ENCODE assay signal across 1 cellular context in genomic region chr12:104488383-104488782, GRCh38.
TF ChIP-seq lines count a peak whose summit lies in the region.

No MANE protein-coding gene starts in this region.

TF ChIP-seq in K562, 482 proteins besides CTCF, POLR2A, EP300 and RAD21 (continued from another document):
- TF ChIP-seq THRAP3 (IDR thresholded peaks at IDR 0.05; ENCODE audit: borderline replicate concordance) (0 out of 2 replicates have a peak, but pooled peaks have one; percentile 57), SAFB2 (IDR thresholded peaks at IDR 0.05; ENCODE audit: borderline replicate concordance, low read depth, low read length, severe bottlenecking) (no peak), MEF2D (tag; conservative IDR thresholded peaks at IDR 0.05; ENCODE audit: low read depth) (0 out of 2 replicates have a peak, but pooled peaks have one; percentile 32), PHF20 (IDR thresholded peaks at IDR 0.05; ENCODE audit: partially characterized antibody) (peak; percentile 92), HDAC1 (IDR thresholded peaks at IDR 0.05) (peak in 1 of 2 experiments; percentile 67; a peak in 1 of 4 replicates)
- TF ChIP-seq, protein P1, sequence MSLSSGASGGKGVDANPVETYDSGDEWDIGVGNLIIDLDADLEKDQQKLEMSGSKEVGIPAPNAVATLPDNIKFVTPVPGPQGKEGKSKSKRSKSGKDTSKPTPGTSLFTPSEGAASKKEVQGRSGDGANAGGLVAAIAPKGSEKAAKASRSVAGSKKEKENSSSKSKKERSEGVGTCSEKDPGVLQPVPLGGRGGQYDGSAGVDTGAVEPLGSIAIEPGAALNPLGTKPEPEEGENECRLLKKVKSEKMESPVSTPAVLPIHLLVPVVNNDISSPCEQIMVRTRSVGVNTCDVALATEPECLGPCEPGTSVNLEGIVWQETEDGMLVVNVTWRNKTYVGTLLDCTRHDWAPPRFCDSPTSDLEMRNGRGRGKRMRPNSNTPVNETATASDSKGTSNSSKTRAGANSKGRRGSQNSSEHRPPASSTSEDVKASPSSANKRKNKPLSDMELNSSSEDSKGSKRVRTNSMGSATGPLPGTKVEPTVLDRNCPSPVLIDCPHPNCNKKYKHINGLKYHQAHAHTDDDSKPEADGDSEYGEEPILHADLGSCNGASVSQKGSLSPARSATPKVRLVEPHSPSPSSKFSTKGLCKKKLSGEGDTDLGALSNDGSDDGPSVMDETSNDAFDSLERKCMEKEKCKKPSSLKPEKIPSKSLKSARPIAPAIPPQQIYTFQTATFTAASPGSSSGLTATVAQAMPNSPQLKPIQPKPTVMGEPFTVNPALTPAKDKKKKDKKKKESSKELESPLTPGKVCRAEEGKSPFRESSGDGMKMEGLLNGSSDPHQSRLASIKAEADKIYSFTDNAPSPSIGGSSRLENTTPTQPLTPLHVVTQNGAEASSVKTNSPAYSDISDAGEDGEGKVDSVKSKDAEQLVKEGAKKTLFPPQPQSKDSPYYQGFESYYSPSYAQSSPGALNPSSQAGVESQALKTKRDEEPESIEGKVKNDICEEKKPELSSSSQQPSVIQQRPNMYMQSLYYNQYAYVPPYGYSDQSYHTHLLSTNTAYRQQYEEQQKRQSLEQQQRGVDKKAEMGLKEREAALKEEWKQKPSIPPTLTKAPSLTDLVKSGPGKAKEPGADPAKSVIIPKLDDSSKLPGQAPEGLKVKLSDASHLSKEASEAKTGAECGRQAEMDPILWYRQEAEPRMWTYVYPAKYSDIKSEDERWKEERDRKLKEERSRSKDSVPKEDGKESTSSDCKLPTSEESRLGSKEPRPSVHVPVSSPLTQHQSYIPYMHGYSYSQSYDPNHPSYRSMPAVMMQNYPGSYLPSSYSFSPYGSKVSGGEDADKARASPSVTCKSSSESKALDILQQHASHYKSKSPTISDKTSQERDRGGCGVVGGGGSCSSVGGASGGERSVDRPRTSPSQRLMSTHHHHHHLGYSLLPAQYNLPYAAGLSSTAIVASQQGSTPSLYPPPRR (CRISPR knock-in tag; IDR thresholded peaks at IDR 0.05; ENCODE audit: borderline replicate concordance), result no peak
- TF ChIP-seq, protein P2, sequence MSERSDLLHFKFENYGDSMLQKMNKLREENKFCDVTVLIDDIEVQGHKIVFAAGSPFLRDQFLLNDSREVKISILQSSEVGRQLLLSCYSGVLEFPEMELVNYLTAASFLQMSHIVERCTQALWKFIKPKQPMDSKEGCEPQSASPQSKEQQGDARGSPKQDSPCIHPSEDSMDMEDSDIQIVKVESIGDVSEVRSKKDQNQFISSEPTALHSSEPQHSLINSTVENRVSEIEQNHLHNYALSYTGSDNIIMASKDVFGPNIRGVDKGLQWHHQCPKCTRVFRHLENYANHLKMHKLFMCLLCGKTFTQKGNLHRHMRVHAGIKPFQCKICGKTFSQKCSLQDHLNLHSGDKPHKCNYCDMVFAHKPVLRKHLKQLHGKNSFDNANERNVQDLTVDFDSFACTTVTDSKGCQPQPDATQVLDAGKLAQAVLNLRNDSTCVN (CRISPR knock-in tag; IDR thresholded peaks at IDR 0.05), result peak; percentile 42; the same call in 1 of the 2 replicates
- TF ChIP-seq, protein P3, sequence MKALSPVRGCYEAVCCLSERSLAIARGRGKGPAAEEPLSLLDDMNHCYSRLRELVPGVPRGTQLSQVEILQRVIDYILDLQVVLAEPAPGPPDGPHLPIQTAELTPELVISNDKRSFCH (CRISPR knock-in tag; IDR thresholded peaks at IDR 0.05), result no peak
- TF ChIP-seq, protein P3 (tag; IDR thresholded peaks at IDR 0.05), result no peak
